ENCODE assay signal across 22 cellular contexts in genomic region chr10:29229258-29229705, GRCh38. TPM values are rescaled to one million over a fixed set of nuclear protein-coding genes. Genes with fewer than 3 reads are reported as not detected.
DNase-seq lines count a peak whose midpoint lies in the region; ATAC-seq, FAIRE-seq and TF ChIP-seq lines count a peak whose summit lies in the region.
"Had no signal": no experiment of that assay in that cellular context is flagged by ENCODE, and none has a peak within 500 bp of the region (broad histone marks: within the 10 kb centered on the region; RNA-seq: fewer than 3 reads in every experiment).

No MANE protein-coding gene starts in this region.

- no peak overlapping the region for H3K27ac ChIP-seq in HEK293 (ENCODE audit: extremely low read depth, low read depth, low read length)
- no peak overlapping the region for H3K27ac ChIP-seq in H1 (ENCODE audit: low read depth, low read length)
- no peak overlapping the region for H3K27ac ChIP-seq in mesenchymal stem cell (ENCODE audit: low read length, poor library complexity, severe bottlenecking)
- no peak overlapping the region for H3K27ac ChIP-seq in osteoblast (ENCODE audit: low read depth, low read length)
- H3K27ac ChIP-seq in esophagus squamous epithelium = no peak overlapping the region
- H3K27ac ChIP-seq: C4-2B had no signal

- no peak overlapping the region for H4K5ac ChIP-seq in H1 (ENCODE audit: insufficient read length, low read depth, low read length)

- TF ChIP-seq EP300 in H1 (IDR thresholded peaks at IDR 0.05; ENCODE audit: borderline replicate concordance in 1 of 2, low read depth in 2 of 2, low read length in 2 of 2) = no peak

- H3K36me3 ChIP-seq in HEK293 (ENCODE audit: control insufficient read depth in 2 of 2, insufficient read depth in 1 of 2, low read length in 2 of 2) (no peaks in the 10 kb centered on the region), H1 (ENCODE audit: control insufficient read depth in 2 of 4, insufficient read depth in 4 of 4, low read length in 3 of 4) (no peaks in the 10 kb centered on the region), mesenchymal stem cell (ENCODE audit: control insufficient read depth in 1 of 2, insufficient read depth in 2 of 2, low read depth in 1 of 2, low read length in 2 of 2) (no peaks in the 10 kb centered on the region), osteoblast (ENCODE audit: insufficient read depth, low read length) (no peaks in the 10 kb centered on the region), esophagus squamous epithelium (no peaks in the 10 kb centered on the region)

- H2BK5ac ChIP-seq in H1 (ENCODE audit: low read depth, low read length) = 0 out of 2 replicates have a peak overlapping the region, but pooled peaks have one; percentile 69
- H2BK5ac ChIP-seq in mesenchymal stem cell (ENCODE audit: low read depth, low read length, poor library complexity, severe bottlenecking) = no peak overlapping the region

- intact Hi-C loops in left colon (cut with DNase I, micrococcal nuclease) = no loop called here
- intact Hi-C loops in esophagus squamous epithelium (cut with DNase I) = no loop called here

- H3K9ac ChIP-seq in H1 (replicated peaks in 1 of 4; ENCODE audit: extremely low read depth in 1 of 4, low read depth in 3 of 4, low read length in 3 of 4) (no peak overlapping the region), mesenchymal stem cell (ENCODE audit: low read length) (no peak overlapping the region)

- no peak overlapping the region for H3K56ac ChIP-seq in H1 (replicated peaks; ENCODE audit: insufficient read length, low read depth, low read length)

- 86% methylated on average over 12 of the region's 15 CpGs; no CpG with 5 or more reads in 1 of the 2 experiments for WGBS in H1 (ENCODE audit: extremely low coverage in 1 of 2, insufficient coverage in 1 of 2, insufficient read length in 1 of 2, insufficient replicate concordance in 2 of 2, low coverage in 1 of 2, low lambda C conversion rate in 2 of 2, missing lambda C conversion rate in 1 of 2), 2 experiments
- 94% methylated on average over 14 of the region's 15 CpGs for WGBS in mesenchymal stem cell
- WGBS in esophagus squamous epithelium, 2 donors = 87 to 88% methylated on average over 3 to 11 of the region's 15 CpGs

- H3K4ac ChIP-seq in H1 (replicated peaks; ENCODE audit: insufficient read length, low read depth, low read length) (peak overlapping the region; percentile 83), mesenchymal stem cell (ENCODE audit: low read depth in 1 of 2, low read length in 2 of 2) (no peak overlapping the region)

- peak overlapping the region; percentile 64; the same call in 1 of the 2 replicates for H2BK12ac ChIP-seq in H1 (ENCODE audit: low read depth, low read length)
- H2BK12ac ChIP-seq in mesenchymal stem cell (ENCODE audit: low read length in 2 of 2) = peak overlapping the region in 1 of 2 experiments; percentile 17

- TF ChIP-seq POLR2A in H1 (IDR thresholded peaks at IDR 0.05; ENCODE audit: control extremely low read depth in 1 of 2, low read depth in 2 of 2, low read length in 2 of 2) (no peak), esophagus squamous epithelium (IDR thresholded peaks at IDR 0.05) (no peak)

- H4K91ac ChIP-seq in H1 (replicated peaks; ENCODE audit: insufficient read length, low read length) = peak overlapping the region; percentile 84
- H4K91ac ChIP-seq in mesenchymal stem cell (ENCODE audit: low read length) = peak overlapping the region; percentile 14

- 0 out of 2 replicates have a peak overlapping the region, but pooled peaks have one; percentile 41 for H2BK20ac ChIP-seq in H1 (ENCODE audit: low read length)

- H3K14ac ChIP-seq in H1 (ENCODE audit: insufficient read length) = no peak overlapping the region
- no peak overlapping the region for H3K14ac ChIP-seq in mesenchymal stem cell (ENCODE audit: low read length in 2 of 2)

- no peak for FAIRE-seq in H1 (lab: Jason Lieb, UNC)

- TF ChIP-seq CTCF in HEK293 (tag by site-specific recombination; IDR thresholded peaks at IDR 0.05) (no peak), H1 (IDR thresholded peaks at IDR 0.05; ENCODE audit: control extremely low read depth in 1 of 3, insufficient read depth in 1 of 3, low read depth in 1 of 3, low read length in 3 of 3) (no peak), osteoblast (IDR thresholded peaks at IDR 0.05; ENCODE audit: extremely low read depth, low read depth, low read length) (no peak), esophagus squamous epithelium (IDR thresholded peaks at IDR 0.05) (no peak)

- H2AFZ ChIP-seq in H1 (ENCODE audit: low read length) (peak overlapping the region; percentile 89), mesenchymal stem cell (ENCODE audit: low read depth, low read length) (no peak overlapping the region), osteoblast (ENCODE audit: low read length) (no peak overlapping the region)

- H4K20me1 ChIP-seq in H1 (replicated peaks in 1 of 2; ENCODE audit: control insufficient read depth in 1 of 2, insufficient read depth in 2 of 2, low read length in 2 of 2) (no peaks in the 10 kb centered on the region), osteoblast (ENCODE audit: insufficient read depth, low read length) (no peaks in the 10 kb centered on the region)

- peak overlapping the region; percentile 32; the same call in 1 of the 2 replicates for H3K18ac ChIP-seq in H1 (ENCODE audit: extremely low read depth, low read length)
- H3K18ac ChIP-seq in mesenchymal stem cell (ENCODE audit: low read depth in 1 of 2, low read length in 2 of 2) = peak overlapping the region in 1 of 2 experiments; percentile 48

- H3K79me1 ChIP-seq in H1 (ENCODE audit: low read depth, low read length) (no peaks in the 10 kb centered on the region), mesenchymal stem cell (replicated peaks; ENCODE audit: low read length, poor library complexity, severe bottlenecking) (no peaks in the 10 kb centered on the region)

- TF ChIP-seq RAD21 in H1 (IDR thresholded peaks at IDR 0.05 in 1 of 2, conservative IDR thresholded peaks at IDR 0.05 in 1 of 2; ENCODE audit: low read depth in 2 of 2, low read length in 2 of 2) = no peak

- H4K8ac ChIP-seq in H1 (ENCODE audit: extremely low read depth, insufficient read depth, low read length) (peak overlapping the region; percentile 76), mesenchymal stem cell (ENCODE audit: low read length) (no peak overlapping the region)

- no peaks in the 10 kb centered on the region; the same call in 1 of the 2 replicates for H3K23me2 ChIP-seq in H1 (ENCODE audit: low read depth, low read length)

- H3K23ac ChIP-seq in H1 (ENCODE audit: insufficient read length) = no peak overlapping the region
- H3K23ac ChIP-seq in mesenchymal stem cell (ENCODE audit: low read length in 2 of 2) = no peak overlapping the region

- no peaks in the 10 kb centered on the region for H3K9me3 ChIP-seq in HEK293 (ENCODE audit: control insufficient read depth, insufficient read depth, low read depth, low read length)
- no peaks in the 10 kb centered on the region for H3K9me3 ChIP-seq in H1 (ENCODE audit: insufficient read depth in 2 of 2, low read depth in 1 of 2, low read length in 1 of 2)
- H3K9me3 ChIP-seq in mesenchymal stem cell (ENCODE audit: control insufficient read depth, low read length) = no peaks in the 10 kb centered on the region
- no peaks in the 10 kb centered on the region for H3K9me3 ChIP-seq in osteoblast (ENCODE audit: low read depth, low read length)
- H3K9me3 ChIP-seq in esophagus squamous epithelium = no peaks in the 10 kb centered on the region

- CTCF ChIA-PET in HEK293 (lab: Yijun Ruan, JAX) = no interaction called here
- CTCF ChIA-PET in H1 (lab: Charles Lee; ENCODE audit: partially characterized antibody) = interaction anchor here (1.2 to 6.4 kb wide), 4 partner anchors 11 to 238 kb away, joined by 3 to 29 read pairs (median 10); no protein-coding TSS in a partner anchor

- H3K4me3 ChIP-seq in HEK293 (ENCODE audit: low read depth, low read length) (no peak overlapping the region), H1 (ENCODE audit: extremely low read depth in 1 of 4, insufficient read depth in 2 of 4, low read depth in 3 of 4, low read length in 4 of 4) (no peak overlapping the region), mesenchymal stem cell (ENCODE audit: insufficient read depth in 1 of 2, low read depth in 1 of 2, low read length in 2 of 2) (no peak overlapping the region), osteoblast (ENCODE audit: insufficient read depth, low read length) (no peak overlapping the region), esophagus squamous epithelium (no peak overlapping the region)

- H2BK120ac ChIP-seq in H1 (replicated peaks; ENCODE audit: low read depth, low read length) (no peak overlapping the region), mesenchymal stem cell (ENCODE audit: low read depth, low read length) (no peak overlapping the region)

- H3K4me1 ChIP-seq in HEK293 (ENCODE audit: control insufficient read depth, insufficient read depth, low read length) (no peaks in the 10 kb centered on the region), H1 (replicated peaks in 1 of 4; ENCODE audit: control insufficient read depth in 3 of 4, insufficient read depth in 4 of 4, low read length in 3 of 4) (peaks cover 0 to 4% (median 0%) of the 10 kb centered on the region in 4 experiments; a peak in 3 of 7 replicates), mesenchymal stem cell (ENCODE audit: control insufficient read depth, insufficient read depth, low read depth, low read length) (no peaks in the 10 kb centered on the region), osteoblast (ENCODE audit: insufficient read depth, low read length) (no peaks in the 10 kb centered on the region), esophagus squamous epithelium (no peaks in the 10 kb centered on the region)

- H3K79me2 ChIP-seq in H1 (ENCODE audit: control insufficient read depth in 1 of 2, insufficient read depth in 2 of 2, low read length in 2 of 2) (no peaks in the 10 kb centered on the region), osteoblast (ENCODE audit: insufficient read depth, low read length) (no peaks in the 10 kb centered on the region)

- POLR2A ChIA-PET in HEK293 (lab: Yijun Ruan, JAX) = no interaction called here
- POLR2A ChIA-PET in H1 (lab: Charles Lee; ENCODE audit: partially characterized antibody) = interaction anchor here (1.5 kb wide), 1 partner anchor 10 kb away, joined by 3 read pairs; no protein-coding TSS in a partner anchor

- H2BK15ac ChIP-seq in H1 (ENCODE audit: low read length) (no peak overlapping the region), mesenchymal stem cell (ENCODE audit: low read depth, poor library complexity, severe bottlenecking) (no peak overlapping the region)

- H3K27me3 ChIP-seq in H1 (replicated peaks in 1 of 4; ENCODE audit: control insufficient read depth in 3 of 4, extremely low read depth in 1 of 4, insufficient read depth in 3 of 4, low read length in 3 of 4) = no peaks in the 10 kb centered on the region
- H3K27me3 ChIP-seq in mesenchymal stem cell (ENCODE audit: control insufficient read depth in 1 of 2, insufficient read depth in 1 of 2, low read length in 2 of 2) = peaks cover 11 to 52% of the 10 kb centered on the region in 2 experiments
- peaks cover 56% of the 10 kb centered on the region for H3K27me3 ChIP-seq in osteoblast (ENCODE audit: insufficient read depth, low read length)
- peaks cover 0 to 30% (median 0%) of the 10 kb centered on the region in 4 donors for H3K27me3 ChIP-seq in esophagus squamous epithelium

- H2AK5ac ChIP-seq in H1 (ENCODE audit: low read depth, low read length) (no peak overlapping the region), mesenchymal stem cell (ENCODE audit: low read length, severe bottlenecking) (no peak overlapping the region)

- no peak for DNase-seq in H1 (ENCODE audit: low read depth in 1 of 2, low spot score in 2 of 2)
- no peak for DNase-seq in mesenchymal stem cell
- peak; percentile 46 for DNase-seq in osteoblast (ENCODE audit: insufficient read length, low spot score, missing footprints)
- DNase-seq in C1 segment of cervical spinal cord (lab: John Stamatoyannopoulos, UW) = no peak
- DNase-seq in left colon = no peak
- no peak for DNase-seq in esophagus squamous epithelium (lab: John Stamatoyannopoulos, UW)
- DNase-seq: COR-L47, GF-D8, GOT3, Karpas-422, NCI-H1048, NCI-H1436, NCI-H2029, NCI-H345, NCI-H524 treated with DMSO at 0.1 percent for 48 hours, RPMI8226, SHP77 treated with DMSO at 0.1 percent for 48 hours had no signal

- no peak for ATAC-seq in left colon
- ATAC-seq in activated CD4-positive, CD25-positive, alpha-beta regulatory T cell treated with anti-CD3 and anti-CD28 coated beads, Interleukin-2, amount 50 U/mL, for 24 hours = no peak

- H3K4me2 ChIP-seq in H1 (ENCODE audit: insufficient read depth in 1 of 2, low read depth in 2 of 2, low read length in 2 of 2) (no peak overlapping the region), mesenchymal stem cell (ENCODE audit: low read length, poor library complexity, severe bottlenecking) (no peak overlapping the region), osteoblast (ENCODE audit: insufficient read depth, low read length) (no peak overlapping the region)

RNA-seq across cellular contexts. Expression of gene LYZL1, which starts 59.6 kb away (rescaled TPM):
- total RNA-seq in H1 (2021; fragmentation: NEBNext Ultra II Directional; extraction: Animal tissue kit (Norgen Biotek cat#: 25700)) = not detected in 2 replicates
- polyA plus RNA-seq in H1 (2011; rRNA removed) = not detected in 2 replicates
- polyA plus RNA-seq in H1 (2011; cell fraction: cytosol; rRNA removed) = not detected
- not detected for polyA plus RNA-seq in H1 (2011; cell fraction: nucleus; rRNA removed)
- polyA plus RNA-seq in H1 (2012, experiment 1 of 2) = not detected in 4 replicates
- polyA plus RNA-seq in H1 (2012, experiment 2 of 2) = not detected
- polyA plus RNA-seq in H1 (2013, experiment 1 of 2) = not detected
- not detected for polyA plus RNA-seq in H1 (2013, experiment 2 of 2)
- not detected in 2 replicates for polyA minus RNA-seq in H1 (2011; rRNA and poly(A)+ RNA removed)
- not detected for polyA minus RNA-seq in H1 (2011; cell fraction: cytosol; rRNA and poly(A)+ RNA removed)
- polyA minus RNA-seq in H1 (2011; cell fraction: nucleus; rRNA and poly(A)+ RNA removed) = not detected
- polyA plus RNA-seq in mesenchymal stem cell (2013, experiment 1 of 2) = not detected
- not detected for polyA plus RNA-seq in mesenchymal stem cell (2013, experiment 2 of 2)
- total RNA-seq in osteoblast = not detected in 2 replicates
- not detected for total RNA-seq in left colon
- total RNA-seq in esophagus squamous epithelium = not detected
- total RNA-seq: Daoy, MCF 10A had no signal
